In genomic region chr12:21526053-21526452, GRCh38 we compare ENCODE assay signal across 8 cellular contexts. TPM values are rescaled to one million over a fixed set of nuclear protein-coding genes. Genes with fewer than 3 reads are reported as not detected.
DNase-seq lines count a peak whose midpoint lies in the region; ATAC-seq, FAIRE-seq and TF ChIP-seq lines count a peak whose summit lies in the region.

A gene with protein sequence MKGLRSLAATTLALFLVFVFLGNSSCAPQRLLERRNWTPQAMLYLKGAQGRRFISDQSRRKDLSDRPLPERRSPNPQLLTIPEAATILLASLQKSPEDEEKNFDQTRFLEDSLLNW (plus strand): TSS chr12:21526296. CDS start chr12:21526473, 177 bp downstream.

- dilution Hi-C loops in endothelial cell of umbilical vein (cut with MboI; ENCODE audit: extremely low pct_ligation_motif_present, low sequenced_read_pairs): no loop called here

- CTCF ChIA-PET in endothelial cell of umbilical vein (lab: Charles Lee): interaction anchor here (3.5 kb wide), 1 partner anchor 154 kb away, joined by 14 read pairs; no protein-coding TSS in a partner anchor

- ATAC-seq in GM18511 (IDR thresholded peaks at IDR 0.05; ENCODE audit: unreplicated experiment): no peak

- peak; percentile 29 for DNase-seq in DMS153 (lab: John Stamatoyannopoulos, UW)
- DNase-seq in NCI-H226: peak; percentile 63
- DNase-seq in endothelial cell of umbilical vein (ENCODE audit: low read depth, low spot score): no peak
- no peak for DNase-seq in neural progenitor cell (ENCODE audit: low spot score)
- DNase-seq in NOMO-1 treated with DMSO at 0.1 percent for 48 hours (lab: John Stamatoyannopoulos, UW; ENCODE audit: unreplicated experiment): no peak
- DNase-seq in cerebellar nuclear complex (lab: John Stamatoyannopoulos, UW): no peak
- no peak for DNase-seq in COLO829 (ENCODE audit: low spot score)

- H3K27ac Mint-ChIP-seq in neural progenitor cell: no peak within 1 kb of the TSS

- H2AFZ ChIP-seq in endothelial cell of umbilical vein (ENCODE audit: low read depth, low read length) (peak within 1 kb of the TSS; percentile 99), neural progenitor cell (replicated peaks) (peak within 1 kb of the TSS; percentile 98)

- intact Hi-C loops in endothelial cell of umbilical vein (cut with micrococcal nuclease): no loop called here

- H3K27ac ChIP-seq in endothelial cell of umbilical vein (ENCODE audit: insufficient read depth, low read depth, low read length): no peak within 1 kb of the TSS
- H3K27ac ChIP-seq in neural progenitor cell: no peak within 1 kb of the TSS

- peak within 1 kb of the TSS; percentile 86 for H3K4me3 Mint-ChIP-seq in neural progenitor cell

- H3K27me3 ChIP-seq in endothelial cell of umbilical vein (ENCODE audit: control insufficient read depth in 2 of 2, insufficient read depth in 2 of 2, low read length in 2 of 2) (peaks cover 10 to 30% of the 10 kb centered on the region in 2 experiments), neural progenitor cell (peaks cover 62% of the 10 kb centered on the region)

- no peak for TF ChIP-seq POLR2A in endothelial cell of umbilical vein (IDR thresholded peaks at IDR 0.05; ENCODE audit: low read depth, low read length)

- H3K9me1 ChIP-seq in endothelial cell of umbilical vein (replicated peaks; ENCODE audit: control insufficient read depth, extremely low read depth, insufficient read depth, low read length): no peaks in the 10 kb centered on the region

- H3K9me3 Mint-ChIP-seq in neural progenitor cell: no peaks in the 10 kb centered on the region

- H3K27me3 Mint-ChIP-seq in neural progenitor cell (ENCODE audit: insufficient read depth, low read depth): peaks cover 3% of the 10 kb centered on the region

- peaks cover 12% of the 10 kb centered on the region for H3K4me1 ChIP-seq in endothelial cell of umbilical vein (ENCODE audit: control insufficient read depth, extremely low read depth, insufficient read depth, low read length)
- peaks cover 3% of the 10 kb centered on the region for H3K4me1 ChIP-seq in neural progenitor cell

- H3K36me3 Mint-ChIP-seq in neural progenitor cell: no peaks in the 10 kb centered on the region

- H3K4me1 Mint-ChIP-seq in neural progenitor cell: peaks cover 5% of the 10 kb centered on the region

- H4K20me1 ChIP-seq in endothelial cell of umbilical vein (replicated peaks; ENCODE audit: control insufficient read depth, extremely low read depth, insufficient read depth, low read length): no peaks in the 10 kb centered on the region
- no peaks in the 10 kb centered on the region for H4K20me1 ChIP-seq in neural progenitor cell (ENCODE audit: low read depth)

- no TSS peak for BruUV-seq in endothelial cell of umbilical vein (replicated peaks; lab: Mats Ljungman, UMichigan)

- H3K4me2 ChIP-seq in endothelial cell of umbilical vein (ENCODE audit: insufficient read depth, low read length) (peak within 1 kb of the TSS; percentile 88), neural progenitor cell (peak within 1 kb of the TSS; percentile 86)

- H3K9me3 ChIP-seq in endothelial cell of umbilical vein (replicated peaks; ENCODE audit: control insufficient read depth, insufficient read depth, low read length) (no peaks in the 10 kb centered on the region), neural progenitor cell (ENCODE audit: low read depth) (no peaks in the 10 kb centered on the region)

- no peak for TF ChIP-seq CTCF in endothelial cell of umbilical vein (IDR thresholded peaks at IDR 0.05; ENCODE audit: extremely low read depth in 1 of 2, insufficient read depth in 1 of 2, low read depth in 1 of 2, low read length in 2 of 2)
- no peak for TF ChIP-seq CTCF in neural progenitor cell (IDR thresholded peaks at IDR 0.05)

- no peak for FAIRE-seq in endothelial cell of umbilical vein (lab: Jason Lieb, UNC)

- H3K9ac ChIP-seq in endothelial cell of umbilical vein (replicated peaks; ENCODE audit: extremely low read depth, insufficient read depth, low read length): no peak within 1 kb of the TSS
- H3K9ac ChIP-seq in neural progenitor cell: no peak within 1 kb of the TSS

- H3F3A ChIP-seq in neural progenitor cell (ENCODE audit: low read depth): peaks cover 6% of the 10 kb centered on the region

- H3K4me3 ChIP-seq in endothelial cell of umbilical vein (replicated peaks in 1 of 3; ENCODE audit: insufficient read depth in 1 of 3, low read depth in 1 of 3, low read length in 3 of 3): peak within 1 kb of the TSS in 1 of 3 experiments; percentile 1
- peak within 1 kb of the TSS; percentile 67 for H3K4me3 ChIP-seq in neural progenitor cell

- POLR2A ChIA-PET in endothelial cell of umbilical vein (lab: Charles Lee): no interaction called here

- H3K36me3 ChIP-seq in endothelial cell of umbilical vein (ENCODE audit: control insufficient read depth in 2 of 2, extremely low read depth in 1 of 2, insufficient read depth in 2 of 2, low read length in 2 of 2) (no peaks in the 10 kb centered on the region), neural progenitor cell (no peaks in the 10 kb centered on the region)

- no peaks in the 10 kb centered on the region for H3K79me2 ChIP-seq in endothelial cell of umbilical vein (ENCODE audit: control insufficient read depth, insufficient read depth, low read length)
- H3K79me2 ChIP-seq in neural progenitor cell (ENCODE audit: low read depth): no peaks in the 10 kb centered on the region

TF ChIP-seq in endothelial cell of umbilical vein, 7 proteins besides CTCF, POLR2A, EP300 and RAD21:
- no peak for TF ChIP-seq EZH2 (IDR thresholded peaks at IDR 0.05; ENCODE audit: borderline replicate concordance, low read depth, low read length, severe bottlenecking)
- TF ChIP-seq, protein P1, sequence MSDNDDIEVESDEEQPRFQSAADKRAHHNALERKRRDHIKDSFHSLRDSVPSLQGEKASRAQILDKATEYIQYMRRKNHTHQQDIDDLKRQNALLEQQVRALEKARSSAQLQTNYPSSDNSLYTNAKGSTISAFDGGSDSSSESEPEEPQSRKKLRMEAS (IDR thresholded peaks at IDR 0.05; ENCODE audit: insufficient read depth, insufficient read length): no peak
- no peak for TF ChIP-seq GATA2 (IDR thresholded peaks at IDR 0.05; ENCODE audit: insufficient read depth, insufficient read length, low read depth, low read length)
- TF ChIP-seq MYC (IDR thresholded peaks at IDR 0.05; ENCODE audit: low read depth, low read length): no peak
- no peak for TF ChIP-seq POLR2AphosphoS5 (IDR thresholded peaks at IDR 0.05; ENCODE audit: insufficient read depth, low read depth, low read length)
- TF ChIP-seq JUN (IDR thresholded peaks at IDR 0.05; ENCODE audit: borderline replicate concordance, insufficient read depth, insufficient read length, low read depth): no peak
- TF ChIP-seq FOS (IDR thresholded peaks at IDR 0.05; ENCODE audit: borderline replicate concordance, insufficient read depth, low read length): no peak

RNA-seq across cellular contexts. Expression of the gene that starts here (rescaled TPM):
- total RNA-seq in endothelial cell of umbilical vein (not detected in 2 replicates), neural progenitor cell (ENCODE audit: low replicate concordance) (0.31 and 4.0 TPM in 2 replicates)
- 0.06 TPM in 1 of 2 replicates, not detected in the other for polyA plus RNA-seq in endothelial cell of umbilical vein
- polyA plus RNA-seq in endothelial cell of umbilical vein (2011; cell fraction: cytosol; rRNA removed): 0.08 and 0.11 TPM in 2 replicates
- polyA plus RNA-seq in endothelial cell of umbilical vein (2011; cell fraction: nucleus; rRNA removed): 0.18 and 0.26 TPM in 2 replicates
- polyA plus RNA-seq in endothelial cell of umbilical vein (2012): 0.13 TPM in 1 of 2 replicates, not detected in the other
- not detected in 2 replicates for polyA minus RNA-seq in endothelial cell of umbilical vein
- polyA minus RNA-seq in endothelial cell of umbilical vein (2011; cell fraction: cytosol; rRNA and poly(A)+ RNA removed): not detected
- not detected in 2 replicates for polyA minus RNA-seq in endothelial cell of umbilical vein (2011; cell fraction: nucleus; rRNA and poly(A)+ RNA removed)

Comparison
In these comparisons a context has a peak if more than half of its experiments do, and no peak if none do; other contexts are left out.
1. DNase-seq: peak in DMS153 (single experiment) and NCI-H226 (single experiment); none in endothelial cell of umbilical vein (single experiment), neural progenitor cell (single experiment), NOMO-1 treated with DMSO at 0.1 percent for 48 hours (single experiment), cerebellar nuclear complex (0 of 2) and COLO829 (single experiment).